Comparison of ENCODE assay signal across 2 cellular contexts in genomic region chr14:105076296-105076804, GRCh38.
TF ChIP-seq lines count a peak whose summit lies in the region.

No MANE protein-coding gene starts in this region.

TF ChIP-seq in SK-N-SH treated with all-trans-retinoic acid at 6 μM for 48 hours, 23 proteins besides CTCF, POLR2A, EP300 and RAD21:
- TF ChIP-seq TSHZ2 (CRISPR knock-in tag; IDR thresholded peaks at IDR 0.05) = no peak
- no peak for TF ChIP-seq ZC3H10 (CRISPR knock-in tag; IDR thresholded peaks at IDR 0.05)
- TF ChIP-seq CREB5 (CRISPR knock-in tag; IDR thresholded peaks at IDR 0.05; ENCODE audit: low read depth) = no peak
- TF ChIP-seq ZFP3 (CRISPR knock-in tag; IDR thresholded peaks at IDR 0.05) = no peak
- TF ChIP-seq PATZ1 (CRISPR knock-in tag; IDR thresholded peaks at IDR 0.05; ENCODE audit: borderline replicate concordance) = no peak
- no peak for TF ChIP-seq ESRRG (CRISPR knock-in tag; IDR thresholded peaks at IDR 0.05)
- no peak for TF ChIP-seq TOX (CRISPR knock-in tag; IDR thresholded peaks at IDR 0.05; ENCODE audit: borderline replicate concordance)
- no peak for TF ChIP-seq ARNTL (CRISPR knock-in tag; IDR thresholded peaks at IDR 0.05; ENCODE audit: borderline replicate concordance, low read depth)
- no peak for TF ChIP-seq ISL1 (CRISPR knock-in tag; IDR thresholded peaks at IDR 0.05)

TF ChIP-seq in SK-N-SH, 30 proteins besides CTCF, POLR2A, EP300 and RAD21 (continued from another document):
- no peak for TF ChIP-seq ZBTB33 (IDR thresholded peaks at IDR 0.05; ENCODE audit: borderline replicate concordance, low read depth)
- no peak for TF ChIP-seq USF1 (IDR thresholded peaks at IDR 0.05; ENCODE audit: borderline replicate concordance, low read depth)
- TF ChIP-seq RXRA (IDR thresholded peaks at IDR 0.05; ENCODE audit: borderline replicate concordance, low read depth) = no peak
- no peak for TF ChIP-seq MAX (IDR thresholded peaks at IDR 0.05; ENCODE audit: low read depth)
- no peak for TF ChIP-seq NFIC (IDR thresholded peaks at IDR 0.05; ENCODE audit: borderline replicate concordance)
- no peak for TF ChIP-seq MEF2A (IDR thresholded peaks at IDR 0.05; ENCODE audit: borderline replicate concordance, low read depth)
- TF ChIP-seq GABPA (IDR thresholded peaks at IDR 0.05; ENCODE audit: low read depth) = no peak
